In the genomic region with DNA sequence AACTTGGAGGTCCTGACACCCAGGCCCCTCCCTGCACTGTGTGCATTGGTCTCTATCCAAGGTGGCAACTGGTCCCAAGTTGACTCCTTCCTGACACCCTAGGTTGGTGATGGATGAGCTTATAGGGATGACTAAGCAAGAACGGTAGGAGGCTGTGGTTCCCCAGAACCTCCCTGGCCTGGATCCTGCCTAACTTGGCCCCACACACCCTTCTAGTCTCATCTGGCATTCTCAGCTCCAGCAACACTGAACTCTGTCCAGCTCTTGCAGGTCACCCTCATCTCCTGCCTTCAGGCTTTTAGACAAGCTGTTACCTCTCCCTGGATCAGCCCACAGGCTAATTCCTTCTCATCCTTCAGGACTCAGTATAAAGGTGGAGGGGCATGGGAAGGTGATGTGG, we compare ENCODE assay signal across 20 cellular contexts. TPM values are rescaled to one million over a fixed set of nuclear protein-coding genes. Genes with fewer than 3 reads are reported as not detected.
DNase-seq lines count a peak whose midpoint lies in the region; ATAC-seq lines count a peak whose summit lies in the region.
"Had no signal": no experiment of that assay in that cellular context is flagged by ENCODE, and none has a peak within 500 bp of the region (broad histone marks: within the 10 kb centered on the region; RNA-seq: fewer than 3 reads in every experiment).

No MANE protein-coding gene starts in this region.

- H3K4me1 Mint-ChIP-seq in activated T-helper 17 cell treated with anti-CD3 and anti-CD28 coated beads, Interleukin-2, amount 50 U/mL, for 72 hours: peaks cover 21% of the 10 kb centered on the region
- H3K4me1 Mint-ChIP-seq: activated B cell treated with CpG ODN at 0.5 μM for 24 hours had no signal

- no peaks in the 10 kb centered on the region for H3K36me3 Mint-ChIP-seq in activated T-helper 17 cell treated with anti-CD3 and anti-CD28 coated beads, Interleukin-2, amount 50 U/mL, for 72 hours (ENCODE audit: low read depth)
- H3K36me3 Mint-ChIP-seq: natural killer cell treated with Interleukin-12 subunit alpha and Interleukin-12 subunit beta and Interleukin-15 and Interleukin-18, amount 100 ng/mL, for 72 hours had no signal

- peak; percentile 76 for DNase-seq in A172 (ENCODE audit: low spot score)
- peak; percentile 18 for DNase-seq in GM04503 (ENCODE audit: low read depth)
- no peak for DNase-seq in left lobe of liver (ENCODE audit: low spot score)
- DNase-seq in stimulated activated CD4-positive, alpha-beta T cell treated with anti-CD3 and anti-CD28 coated beads, Interleukin-4, amount 100 ng/mL, for 1 hour: no peak
- no peak for DNase-seq in NCI-H774 (lab: John Stamatoyannopoulos, UW)
- DNase-seq in cerebellar nuclear complex (lab: John Stamatoyannopoulos, UW): no peak
- DNase-seq in NCI-H2196 treated with DMSO at 0.1 percent for 48 hours (lab: John Stamatoyannopoulos, UW; ENCODE audit: unreplicated experiment): no peak
- DNase-seq: activated B cell treated with CpG ODN at 0.5 μM for 24 hours; activated naive CD4-positive, alpha-beta T cell treated with anti-CD3 and anti-CD28 coated beads, Interleukin-2, amount 50 U/mL, for 16 hours; activated T-cell treated with anti-CD3 and anti-CD28 coated beads, Interleukin-2, amount 50 U/mL, for 4 hours; AML-193; kidney glomerular epithelial cell; NCI-H2107; NCI-H526; SHP77 treated with DMSO at 0.1 percent for 48 hours; T-helper 1 cell; thyroid gland had no signal

- no peaks in the 10 kb centered on the region for H3K27me3 Mint-ChIP-seq in activated T-helper 17 cell treated with anti-CD3 and anti-CD28 coated beads, Interleukin-2, amount 50 U/mL, for 72 hours
- H3K27me3 Mint-ChIP-seq: natural killer cell treated with Interleukin-12 subunit alpha and Interleukin-12 subunit beta and Interleukin-15 and Interleukin-18, amount 100 ng/mL, for 72 hours had no signal

- H3K4me3 Mint-ChIP-seq in activated T-helper 17 cell treated with anti-CD3 and anti-CD28 coated beads, Interleukin-2, amount 50 U/mL, for 72 hours: no peak overlapping the region
- H3K4me3 Mint-ChIP-seq: activated B cell treated with CpG ODN at 0.5 μM for 24 hours; activated T-cell treated with anti-CD3 and anti-CD28 coated beads, Interleukin-2, amount 50 U/mL, for 4 hours; natural killer cell treated with Interleukin-12 subunit alpha and Interleukin-12 subunit beta and Interleukin-15 and Interleukin-18, amount 100 ng/mL, for 72 hours had no signal

- no peak overlapping the region for H3K27ac Mint-ChIP-seq in activated T-helper 17 cell treated with anti-CD3 and anti-CD28 coated beads, Interleukin-2, amount 50 U/mL, for 72 hours
- H3K27ac Mint-ChIP-seq: activated B cell treated with CpG ODN at 0.5 μM for 24 hours; natural killer cell treated with Interleukin-12 subunit alpha and Interleukin-12 subunit beta and Interleukin-15 and Interleukin-18, amount 100 ng/mL, for 72 hours had no signal

- peak; percentile 56 for ATAC-seq in activated T-helper 17 cell treated with anti-CD3 and anti-CD28 coated beads, Interleukin-2, amount 50 U/mL, for 72 hours (replicated peaks)
- ATAC-seq in left lobe of liver: peak; percentile 51
- ATAC-seq: activated T-cell treated with anti-CD3 and anti-CD28 coated beads, Interleukin-2, amount 50 U/mL, for 4 hours; natural killer cell treated with Interleukin-12 subunit alpha and Interleukin-12 subunit beta and Interleukin-15 and Interleukin-18, amount 100 ng/mL, for 72 hours had no signal

- H3K9me3 Mint-ChIP-seq in activated T-helper 17 cell treated with anti-CD3 and anti-CD28 coated beads, Interleukin-2, amount 50 U/mL, for 72 hours: no peaks in the 10 kb centered on the region
- H3K9me3 Mint-ChIP-seq: activated B cell treated with CpG ODN at 0.5 μM for 24 hours; activated T-cell treated with anti-CD3 and anti-CD28 coated beads, Interleukin-2, amount 50 U/mL, for 4 hours; natural killer cell treated with Interleukin-12 subunit alpha and Interleukin-12 subunit beta and Interleukin-15 and Interleukin-18, amount 100 ng/mL, for 72 hours had no signal

RNA-seq across cellular contexts. Expression of a gene that starts 16.5 kb away (rescaled TPM):
- total RNA-seq in A172 (2014; rRNA removed; shearing (Covaris generic)): 0.79 and 2.2 TPM in 2 replicates
- total RNA-seq in activated T-helper 17 cell treated with anti-CD3 and anti-CD28 coated beads, Interleukin-2, amount 50 U/mL, for 72 hours: 10 to 100 TPM; 37.3 to 72.5 TPM
- total RNA-seq in left lobe of liver: 89.5 TPM
- total RNA-seq: frontal cortex had no signal

RNA-seq across cellular contexts. Expression of a gene that starts 28.6 kb away (rescaled TPM):
- 0.12 TPM in 1 of 2 replicates, not detected in the other for total RNA-seq in A172 (2014; rRNA removed; shearing (Covaris generic))
- under 1 TPM; 0.42 to 0.45 TPM for total RNA-seq in activated T-helper 17 cell treated with anti-CD3 and anti-CD28 coated beads, Interleukin-2, amount 50 U/mL, for 72 hours
- total RNA-seq in left lobe of liver: 30.7 TPM
- total RNA-seq: activated B cell treated with CpG ODN at 0.5 μM for 24 hours; activated T-cell treated with anti-CD3 and anti-CD28 coated beads, Interleukin-2, amount 50 U/mL, for 4 hours; frontal cortex; natural killer cell treated with Interleukin-12 subunit alpha and Interleukin-12 subunit beta and Interleukin-15 and Interleukin-18, amount 100 ng/mL, for 72 hours had no signal

RNA-seq across cellular contexts. Expression of a gene that starts 42.8 kb away (rescaled TPM):
- 27.0 and 28.1 TPM in 2 replicates for total RNA-seq in A172 (2014; rRNA removed; shearing (Covaris generic))
- 10 to 100 TPM; 25.9 to 58.3 TPM for total RNA-seq in activated T-helper 17 cell treated with anti-CD3 and anti-CD28 coated beads, Interleukin-2, amount 50 U/mL, for 72 hours
- 15.3 TPM for total RNA-seq in left lobe of liver

Comparison
In these comparisons a context has a peak if more than half of its experiments do, and no peak if none do; other contexts are left out.
1. DNase-seq: peak in A172 (single experiment) and GM04503 (single experiment); none in left lobe of liver (single experiment), stimulated activated CD4-positive, alpha-beta T cell treated with anti-CD3 and anti-CD28 coated beads, Interleukin-4, amount 100 ng/mL, for 1 hour (single experiment), NCI-H774 (single experiment), cerebellar nuclear complex (0 of 2) and NCI-H2196 treated with DMSO at 0.1 percent for 48 hours (single experiment).
2. RNA of a gene that starts 16.5 kb away (total RNA-seq): 89.5 TPM in left lobe of liver (single experiment) and 37.3 to 72.5 TPM in activated T-helper 17 cell treated with anti-CD3 and anti-CD28 coated beads, Interleukin-2, amount 50 U/mL, for 72 hours; 0.79 to 2.2 TPM in A172; every median in the first group is over 10 times any median in the second.
3. RNA of a gene that starts 28.6 kb away (total RNA-seq): 30.7 TPM in left lobe of liver (single experiment); 0.42 to 0.45 TPM in activated T-helper 17 cell treated with anti-CD3 and anti-CD28 coated beads, Interleukin-2, amount 50 U/mL, for 72 hours and 0.12 TPM in A172; every median in the first group is over 10 times any median in the second.